In the genomic region with DNA sequence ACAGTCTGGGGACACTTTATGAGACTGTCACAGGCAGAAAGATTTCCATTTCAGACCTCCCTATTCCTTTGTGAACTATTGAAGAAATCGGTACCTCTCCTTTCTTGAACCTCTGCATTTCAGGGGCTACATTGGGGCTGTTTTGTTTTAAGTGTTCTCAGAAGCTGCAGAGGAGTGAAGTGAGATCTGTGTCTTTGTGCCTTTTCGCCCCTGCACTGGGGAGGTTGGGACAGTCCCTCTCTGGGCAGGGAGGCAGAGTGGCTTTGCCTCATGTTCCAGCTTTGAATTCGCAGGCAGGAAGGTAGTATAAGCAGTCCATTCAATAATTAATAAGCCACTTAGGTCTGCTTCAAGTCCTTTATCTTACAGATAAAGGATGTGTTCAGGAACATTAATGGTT, we compare ENCODE assay signal across 14 cellular contexts. TPM values are rescaled to one million over a fixed set of nuclear protein-coding genes. Genes with fewer than 3 reads are reported as not detected.
DNase-seq lines count a peak whose midpoint lies in the region; ATAC-seq and TF ChIP-seq lines count a peak whose summit lies in the region.
"Had no signal": no experiment of that assay in that cellular context is flagged by ENCODE, and none has a peak within 500 bp of the region (broad histone marks: within the 10 kb centered on the region; RNA-seq: fewer than 3 reads in every experiment).

No MANE protein-coding gene starts in this region.

- no peak overlapping the region for H3K4me3 ChIP-seq in vagina

- no peaks in the 10 kb centered on the region for H3K27me3 ChIP-seq in vagina

- no peak overlapping the region for H3K27ac ChIP-seq in vagina

- no peaks in the 10 kb centered on the region for H3K4me1 ChIP-seq in vagina

- ATAC-seq in GM18511 (IDR thresholded peaks at IDR 0.05; ENCODE audit: unreplicated experiment) (peak; percentile 39), GM21528 (IDR thresholded peaks at IDR 0.05; ENCODE audit: low FRiP score, unreplicated experiment) (peak; percentile 38), HG03108 (IDR thresholded peaks at IDR 0.05; ENCODE audit: unreplicated experiment) (peak; percentile 14)
- ATAC-seq: CD8-positive, alpha-beta T cell; Right ventricle myocardium inferior had no signal

- TF ChIP-seq CTCF in glutamatergic neuron (IDR thresholded peaks at IDR 0.05; ENCODE audit: partially characterized antibody, unreplicated experiment) (no peak), vagina (IDR thresholded peaks at IDR 0.05) (no peak)

- no peaks in the 10 kb centered on the region for H3K9me3 ChIP-seq in vagina

- H3K36me3 Mint-ChIP-seq in glutamatergic neuron (ENCODE audit: unreplicated experiment) = peaks cover 5% of the 10 kb centered on the region
- H3K36me3 Mint-ChIP-seq: CD8-positive, alpha-beta T cell had no signal

- H3K4me1 Mint-ChIP-seq in glutamatergic neuron (ENCODE audit: low read depth, unreplicated experiment) = peaks cover 24% of the 10 kb centered on the region

- intact Hi-C loops in vagina (cut with DNase I) = no loop called here

- no peak for TF ChIP-seq POLR2A in vagina (IDR thresholded peaks at IDR 0.05)

- DNase-seq in glutamatergic neuron (no peak), vagina (ENCODE audit: extremely low spot score in 2 of 2) (no peak), SHP77 treated with DMSO at 0.1 percent for 48 hours (lab: John Stamatoyannopoulos, UW) (no peak), NCI-H2227 (lab: John Stamatoyannopoulos, UW; ENCODE audit: unreplicated experiment) (no peak)
- DNase-seq in stimulated activated naive CD4-positive, alpha-beta T cell (lab: John Stamatoyannopoulos, UW) = no peak
- DNase-seq: activated gamma-delta T cell treated with Interleukin-2 at 50 U/mL for 16 hours; CD8-positive, alpha-beta T cell; NCI-H2107; stimulated activated CD8-positive, alpha-beta memory T cell treated with anti-CD3 and anti-CD28 coated beads, Interleukin-4, amount 100 ng/mL, for 48 hours had no signal

- peaks cover 2% of the 10 kb centered on the region for H3K9me3 Mint-ChIP-seq in glutamatergic neuron (ENCODE audit: unreplicated experiment)

- H3K27me3 Mint-ChIP-seq in glutamatergic neuron (ENCODE audit: unreplicated experiment) = peaks cover 7% of the 10 kb centered on the region

- H3K36me3 ChIP-seq in vagina = no peaks in the 10 kb centered on the region

- no peak overlapping the region for H3K4me3 Mint-ChIP-seq in glutamatergic neuron (ENCODE audit: unreplicated experiment)
- H3K4me3 Mint-ChIP-seq: CD8-positive, alpha-beta T cell had no signal

- peak overlapping the region; percentile 23 for H3K27ac Mint-ChIP-seq in glutamatergic neuron (ENCODE audit: unreplicated experiment)
- H3K27ac Mint-ChIP-seq: CD8-positive, alpha-beta T cell had no signal

RNA-seq across cellular contexts. Expression of gene AMER2, which starts 9.5 kb away (rescaled TPM):
- total RNA-seq in glutamatergic neuron (ENCODE audit: unreplicated experiment) (1.5 TPM), vagina (not detected)
- total RNA-seq: CD8-positive, alpha-beta T cell; Right ventricle myocardium inferior; skeletal muscle tissue had no signal
